ENCODE assay signal across 11 cellular contexts in genomic region chr20:62859721-62860120, GRCh38. TPM values are rescaled to one million over a fixed set of nuclear protein-coding genes. Genes with fewer than 3 reads are reported as not detected.
DNase-seq lines count a peak whose midpoint lies in the region; ATAC-seq and TF ChIP-seq lines count a peak whose summit lies in the region.
"Had no signal": no experiment of that assay in that cellular context is flagged by ENCODE, and none has a peak within 500 bp of the region (broad histone marks: within the 10 kb centered on the region; RNA-seq: fewer than 3 reads in every experiment).

No MANE protein-coding gene starts in this region.

- H3K79me2 ChIP-seq in mammary epithelial cell (ENCODE audit: insufficient read depth, low read length) (peaks cover 29% of the 10 kb centered on the region), neural progenitor cell (ENCODE audit: low read depth) (peaks cover 28% of the 10 kb centered on the region)

- TF ChIP-seq POLR2A in prostate gland (IDR thresholded peaks at IDR 0.05) = no peak

- H3K27ac Mint-ChIP-seq in Calu3 (ENCODE audit: unreplicated experiment) (no peak overlapping the region), neural progenitor cell (no peak overlapping the region)

- H3K27ac ChIP-seq in mammary epithelial cell (ENCODE audit: insufficient read depth, low read depth, low read length) (no peak overlapping the region), neural progenitor cell (no peak overlapping the region), prostate gland (no peak overlapping the region)

- intact Hi-C loops in Calu3 (cut with micrococcal nuclease; ENCODE audit: unreplicated experiment) = loop anchor here (1.0 kb wide), 1 partner anchor 37 kb away; no protein-coding TSS in a partner anchor
- intact Hi-C loops in mammary epithelial cell (cut with micrococcal nuclease) = no loop called here
- intact Hi-C loops in prostate gland (cut with DNase I) = no loop called here

- H3K36me3 ChIP-seq in MG63 = peaks cover 41% of the 10 kb centered on the region
- no peaks in the 10 kb centered on the region for H3K36me3 ChIP-seq in mammary epithelial cell (ENCODE audit: insufficient read depth, low read length)
- H3K36me3 ChIP-seq in neural progenitor cell = no peaks in the 10 kb centered on the region
- no peaks in the 10 kb centered on the region for H3K36me3 ChIP-seq in prostate gland

- CTCF ChIA-PET in Calu3 (lab: Charles Lee) = no interaction called here
- CTCF ChIA-PET in mammary epithelial cell (lab: Charles Lee; ENCODE audit: low non-redundant PET) = no interaction called here

- in situ Hi-C loops in mammary epithelial cell (cut with MboI; ENCODE audit: low sequenced_read_pairs in 2 of 2) = no loop called here

- H3K27me3 ChIP-seq in MG63 (no peaks in the 10 kb centered on the region), mammary epithelial cell (ENCODE audit: insufficient read depth, low read length) (no peaks in the 10 kb centered on the region), neural progenitor cell (peaks cover 11% of the 10 kb centered on the region), prostate gland (replicated peaks; ENCODE audit: insufficient read depth) (no peaks in the 10 kb centered on the region)

- H3K4me1 Mint-ChIP-seq in Calu3 (ENCODE audit: low read depth, unreplicated experiment) = peaks cover 29% of the 10 kb centered on the region
- peaks cover 24% of the 10 kb centered on the region for H3K4me1 Mint-ChIP-seq in neural progenitor cell

- H3K9me3 Mint-ChIP-seq in Calu3 (ENCODE audit: low read depth, unreplicated experiment) (peaks cover 4% of the 10 kb centered on the region), neural progenitor cell (peaks cover 5% of the 10 kb centered on the region)

- H2AFZ ChIP-seq in mammary epithelial cell (ENCODE audit: low read depth, low read length) (no peak overlapping the region), neural progenitor cell (replicated peaks) (no peak overlapping the region)

- H3K4me3 Mint-ChIP-seq in Calu3 (ENCODE audit: low read depth, unreplicated experiment) (peak overlapping the region; percentile 72), neural progenitor cell (peak overlapping the region; percentile 86)

- H3K4me3 ChIP-seq in MG63 = peak overlapping the region; percentile 63
- H3K4me3 ChIP-seq in mammary epithelial cell (replicated peaks in 1 of 3; ENCODE audit: insufficient read depth in 1 of 3, low read depth in 2 of 3, low read length in 3 of 3) = peak overlapping the region in 2 of 3 experiments; percentile 19 to 51
- H3K4me3 ChIP-seq in neural progenitor cell = peak overlapping the region; percentile 74
- no peak overlapping the region for H3K4me3 ChIP-seq in prostate gland

- H3F3A ChIP-seq in neural progenitor cell (ENCODE audit: low read depth) = peaks cover 30% of the 10 kb centered on the region

- peak overlapping the region; percentile 94 for H3K4me2 ChIP-seq in mammary epithelial cell (ENCODE audit: insufficient read depth, low read depth, low read length)
- peak overlapping the region; percentile 97 for H3K4me2 ChIP-seq in neural progenitor cell

- H3K36me3 Mint-ChIP-seq in Calu3 (ENCODE audit: insufficient read depth, unreplicated experiment) (peaks cover 34% of the 10 kb centered on the region), neural progenitor cell (peaks cover 17% of the 10 kb centered on the region)

- H3K27me3 Mint-ChIP-seq in Calu3 (ENCODE audit: unreplicated experiment) (peaks cover 24% of the 10 kb centered on the region), neural progenitor cell (ENCODE audit: insufficient read depth, low read depth) (peaks cover 2% of the 10 kb centered on the region)

- TF ChIP-seq CTCF in Calu3 (IDR thresholded peaks at IDR 0.05; ENCODE audit: unreplicated experiment) = no peak
- TF ChIP-seq CTCF in mammary epithelial cell (conservative IDR thresholded peaks at IDR 0.05 in 1 of 2, IDR thresholded peaks at IDR 0.05 in 1 of 2; ENCODE audit: extremely low read depth in 1 of 2, insufficient read depth in 1 of 2, low read depth in 1 of 2, low read length in 2 of 2) = no peak
- TF ChIP-seq CTCF in neural progenitor cell (IDR thresholded peaks at IDR 0.05) = no peak
- TF ChIP-seq CTCF in prostate gland (IDR thresholded peaks at IDR 0.05) = no peak

- H3K9me3 ChIP-seq in MG63 = peaks cover 8% of the 10 kb centered on the region
- H3K9me3 ChIP-seq in mammary epithelial cell (replicated peaks; ENCODE audit: insufficient read depth, low read length) = no peaks in the 10 kb centered on the region
- no peaks in the 10 kb centered on the region for H3K9me3 ChIP-seq in neural progenitor cell (ENCODE audit: low read depth)
- no peaks in the 10 kb centered on the region for H3K9me3 ChIP-seq in prostate gland

- H3K9ac ChIP-seq in mammary epithelial cell (ENCODE audit: insufficient read depth, low read length) = peak overlapping the region; percentile 43
- no peak overlapping the region for H3K9ac ChIP-seq in neural progenitor cell

- DNase-seq in Calu3 = no peak
- no peak for DNase-seq in MG63
- DNase-seq in mammary epithelial cell = no peak
- DNase-seq in neural progenitor cell (ENCODE audit: low spot score) = no peak
- DNase-seq in stimulated activated CD4-positive, alpha-beta T cell treated with anti-CD3 and anti-CD28 coated beads, Interleukin-2, amount 100 ng/mL, for 24 hours = no peak
- DNase-seq in prostate gland (ENCODE audit: low spot score) = no peak
- DNase-seq: activated CD4-positive, alpha-beta T cell treated with anti-CD3 and anti-CD28 coated beads for 1 hour; KG1 had no signal

- TSS peak; percentile 41 for BruUV-seq in Calu3 (replicated peaks; lab: Mats Ljungman, UMichigan)
- no TSS peak for BruUV-seq in mammary epithelial cell (replicated peaks; lab: Mats Ljungman, UMichigan)

- H4K20me1 ChIP-seq in mammary epithelial cell (ENCODE audit: insufficient read depth, low read length) (peaks cover 2% of the 10 kb centered on the region), neural progenitor cell (ENCODE audit: low read depth) (peaks cover 34% of the 10 kb centered on the region)

- WGBS in mammary epithelial cell (ENCODE audit: low coverage, missing lambda C conversion rate) = 95% methylated on average over 12 of the region's 12 CpGs
- 95% methylated on average over 12 of the region's 12 CpGs for WGBS in prostate gland

- dilution Hi-C loops in mammary epithelial cell (cut with HindIII; ENCODE audit: low sequenced_read_pairs) = loop anchor here (5.0 to 10.0 kb wide), 3 partner anchors 42 to 78 kb away; partner anchors contain the start of genes COL9A3, GID8 and MRGBP

- ATAC-seq in GM18909 (IDR thresholded peaks at IDR 0.05; ENCODE audit: poor library complexity, unreplicated experiment) (no peak), HG02840 (IDR thresholded peaks at IDR 0.05; ENCODE audit: low FRiP score, unreplicated experiment) (no peak)

- H3K4me1 ChIP-seq in mammary epithelial cell (ENCODE audit: insufficient read depth, low read length) (peaks cover 25% of the 10 kb centered on the region), neural progenitor cell (peaks cover 20% of the 10 kb centered on the region), prostate gland (replicated peaks) (peaks cover 3% of the 10 kb centered on the region)

RNA-seq across cellular contexts. Expression of gene TCFL5, which starts 1.9 kb away (rescaled TPM):
- total RNA-seq in Calu3 (2022) = 18.9 and 22.3 TPM in 2 replicates
- 16.0 and 25.4 TPM in 2 replicates for total RNA-seq in MG63 (2014; rRNA removed; shearing (Covaris generic); ENCODE audit: low replicate concordance)
- total RNA-seq in mammary epithelial cell = 10 to 100 TPM in 1 of 2 donors, 1 to 10 TPM in 1; 8.1 to 11.7 TPM
- 6.5 TPM for polyA plus RNA-seq in mammary epithelial cell
- 1.9 TPM for polyA minus RNA-seq in mammary epithelial cell
- total RNA-seq in neural progenitor cell (ENCODE audit: low replicate concordance) = 29.1 and 36.3 TPM in 2 replicates
- 10 to 100 TPM in 1 of 2 donors, 1 to 10 TPM in 1; 7.1 to 24.8 TPM for total RNA-seq in prostate gland

RNA-seq across cellular contexts. Expression of gene COL9A3, which starts 42.9 kb away (rescaled TPM):
- 2.7 TPM in 2 replicates for total RNA-seq in Calu3 (2022)
- total RNA-seq in MG63 (2014; rRNA removed; shearing (Covaris generic); ENCODE audit: low replicate concordance) = 2.8 TPM in 1 of 2 replicates, not detected in the other
- under 1 TPM in 1 of 2 donors, not detected in 1; 0.67 TPM for total RNA-seq in mammary epithelial cell
- 0.16 TPM for polyA plus RNA-seq in mammary epithelial cell
- not detected for polyA minus RNA-seq in mammary epithelial cell
- 10.5 and 34.8 TPM in 2 replicates for total RNA-seq in neural progenitor cell (ENCODE audit: low replicate concordance)
- 1 to 10 TPM; 5.8 to 6.5 TPM for total RNA-seq in prostate gland
- total RNA-seq: bronchial epithelial cell had no signal

RNA-seq across cellular contexts. Expression of gene OGFR, which starts 55.1 kb away (rescaled TPM):
- total RNA-seq in Calu3 (2022) (80.1 and 98.2 TPM in 2 replicates), mammary epithelial cell (10 to 100 TPM; 12.7 to 30.0 TPM), neural progenitor cell (ENCODE audit: low replicate concordance) (7.0 and 23.9 TPM in 2 replicates), prostate gland (10 to 100 TPM; 60.2 to 76.9 TPM)
- total RNA-seq in MG63 (2014; rRNA removed; shearing (Covaris generic); ENCODE audit: low replicate concordance) = 67.7 and 72.3 TPM in 2 replicates
- 20.6 TPM for polyA plus RNA-seq in mammary epithelial cell
- 12.4 TPM for polyA minus RNA-seq in mammary epithelial cell

Comparison
In these comparisons a context has a peak if more than half of its experiments do, and no peak if none do; other contexts are left out.
1. H3K4me3 ChIP-seq: peak in MG63 (single experiment), mammary epithelial cell (2 of 3) and neural progenitor cell (single experiment); none in prostate gland (0 of 2).